In genomic region chr3:151776259-151776740, GRCh38 we compare ENCODE assay signal across 9 cellular contexts. TPM values are rescaled to one million over a fixed set of nuclear protein-coding genes. Genes with fewer than 3 reads are reported as not detected.
"Had no signal": no experiment of that assay in that cellular context is flagged by ENCODE, and none has a peak within 500 bp of the region (broad histone marks: within the 10 kb centered on the region; RNA-seq: fewer than 3 reads in every experiment).

No MANE protein-coding gene starts in this region.

- H3K9me3 Mint-ChIP-seq: GM23338, H9 had no signal

- FAIRE-seq: H1, H54, HTR-8/SVneo, K562 had no signal

- DNase-seq: H9, HCEC 1CT, IMR-90 had no signal

- H3K4me3 Mint-ChIP-seq: GM23338, H9 had no signal

- H2AFZ ChIP-seq: GM23338 had no signal

- H3K27ac Mint-ChIP-seq: GM23338 had no signal

- H3K4me3 ChIP-seq: GM23338, K562 had no signal

- H3K4me2 ChIP-seq: GM23338 had no signal

RNA-seq across cellular contexts. Expression of gene AADAC, which starts 37.6 kb away (rescaled TPM):
- total RNA-seq: GM23338, H1, H9, IMR-90 had no signal
- polyA plus RNA-seq: GM23338, H1, IMR-90, K562 had no signal

RNA-seq across cellular contexts. Expression of gene AADACL2, which starts 42.6 kb away (rescaled TPM):
- total RNA-seq: GM23338, H1, H9, HT-29, IMR-90, K562 had no signal
- polyA plus RNA-seq: GM23338, H1, IMR-90, K562 had no signal
